ENCODE assay signal across 1 cellular context in the genomic region with DNA sequence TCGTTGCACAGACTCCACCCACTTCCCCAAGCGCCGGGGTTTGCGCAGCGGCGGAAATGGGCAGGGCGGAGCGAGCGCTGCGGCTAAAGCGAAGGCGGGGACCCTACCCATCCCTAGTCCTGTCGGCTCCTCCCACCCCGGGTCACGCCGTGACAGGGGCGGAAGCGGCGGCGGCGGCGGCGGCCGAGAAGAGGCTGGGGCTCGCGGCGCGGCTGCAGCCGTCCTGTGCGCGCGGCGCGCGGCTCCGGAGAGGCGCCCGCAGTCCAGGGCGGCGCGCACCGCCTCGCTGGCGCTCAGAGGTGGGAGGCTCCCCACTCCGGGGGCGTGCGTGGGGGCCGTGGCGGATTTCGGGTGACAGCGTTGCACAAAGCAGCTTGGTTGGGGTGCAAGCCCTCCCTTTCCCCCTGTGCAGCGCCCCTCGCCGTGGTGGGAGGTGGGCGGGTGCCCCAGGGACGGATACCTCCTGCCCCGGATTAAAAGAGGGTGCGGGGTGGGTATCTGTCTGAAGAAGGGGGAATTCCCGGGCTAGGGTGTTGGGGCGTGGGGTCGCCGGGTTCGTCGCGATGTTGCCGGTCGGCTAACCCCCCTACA.
TF ChIP-seq lines count a peak whose summit lies in the region.

A gene with protein sequence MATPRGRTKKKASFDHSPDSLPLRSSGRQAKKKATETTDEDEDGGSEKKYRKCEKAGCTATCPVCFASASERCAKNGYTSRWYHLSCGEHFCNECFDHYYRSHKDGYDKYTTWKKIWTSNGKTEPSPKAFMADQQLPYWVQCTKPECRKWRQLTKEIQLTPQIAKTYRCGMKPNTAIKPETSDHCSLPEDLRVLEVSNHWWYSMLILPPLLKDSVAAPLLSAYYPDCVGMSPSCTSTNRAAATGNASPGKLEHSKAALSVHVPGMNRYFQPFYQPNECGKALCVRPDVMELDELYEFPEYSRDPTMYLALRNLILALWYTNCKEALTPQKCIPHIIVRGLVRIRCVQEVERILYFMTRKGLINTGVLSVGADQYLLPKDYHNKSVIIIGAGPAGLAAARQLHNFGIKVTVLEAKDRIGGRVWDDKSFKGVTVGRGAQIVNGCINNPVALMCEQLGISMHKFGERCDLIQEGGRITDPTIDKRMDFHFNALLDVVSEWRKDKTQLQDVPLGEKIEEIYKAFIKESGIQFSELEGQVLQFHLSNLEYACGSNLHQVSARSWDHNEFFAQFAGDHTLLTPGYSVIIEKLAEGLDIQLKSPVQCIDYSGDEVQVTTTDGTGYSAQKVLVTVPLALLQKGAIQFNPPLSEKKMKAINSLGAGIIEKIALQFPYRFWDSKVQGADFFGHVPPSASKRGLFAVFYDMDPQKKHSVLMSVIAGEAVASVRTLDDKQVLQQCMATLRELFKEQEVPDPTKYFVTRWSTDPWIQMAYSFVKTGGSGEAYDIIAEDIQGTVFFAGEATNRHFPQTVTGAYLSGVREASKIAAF (plus strand): TSS at position 150 of the 591 bp plus-strand sequence. CDS start 4,474 bp downstream, outside the sequence.

TF ChIP-seq in K562, 482 proteins besides CTCF, POLR2A, EP300 and RAD21 (continued from another document and continues in another):
- TF ChIP-seq, protein P1, sequence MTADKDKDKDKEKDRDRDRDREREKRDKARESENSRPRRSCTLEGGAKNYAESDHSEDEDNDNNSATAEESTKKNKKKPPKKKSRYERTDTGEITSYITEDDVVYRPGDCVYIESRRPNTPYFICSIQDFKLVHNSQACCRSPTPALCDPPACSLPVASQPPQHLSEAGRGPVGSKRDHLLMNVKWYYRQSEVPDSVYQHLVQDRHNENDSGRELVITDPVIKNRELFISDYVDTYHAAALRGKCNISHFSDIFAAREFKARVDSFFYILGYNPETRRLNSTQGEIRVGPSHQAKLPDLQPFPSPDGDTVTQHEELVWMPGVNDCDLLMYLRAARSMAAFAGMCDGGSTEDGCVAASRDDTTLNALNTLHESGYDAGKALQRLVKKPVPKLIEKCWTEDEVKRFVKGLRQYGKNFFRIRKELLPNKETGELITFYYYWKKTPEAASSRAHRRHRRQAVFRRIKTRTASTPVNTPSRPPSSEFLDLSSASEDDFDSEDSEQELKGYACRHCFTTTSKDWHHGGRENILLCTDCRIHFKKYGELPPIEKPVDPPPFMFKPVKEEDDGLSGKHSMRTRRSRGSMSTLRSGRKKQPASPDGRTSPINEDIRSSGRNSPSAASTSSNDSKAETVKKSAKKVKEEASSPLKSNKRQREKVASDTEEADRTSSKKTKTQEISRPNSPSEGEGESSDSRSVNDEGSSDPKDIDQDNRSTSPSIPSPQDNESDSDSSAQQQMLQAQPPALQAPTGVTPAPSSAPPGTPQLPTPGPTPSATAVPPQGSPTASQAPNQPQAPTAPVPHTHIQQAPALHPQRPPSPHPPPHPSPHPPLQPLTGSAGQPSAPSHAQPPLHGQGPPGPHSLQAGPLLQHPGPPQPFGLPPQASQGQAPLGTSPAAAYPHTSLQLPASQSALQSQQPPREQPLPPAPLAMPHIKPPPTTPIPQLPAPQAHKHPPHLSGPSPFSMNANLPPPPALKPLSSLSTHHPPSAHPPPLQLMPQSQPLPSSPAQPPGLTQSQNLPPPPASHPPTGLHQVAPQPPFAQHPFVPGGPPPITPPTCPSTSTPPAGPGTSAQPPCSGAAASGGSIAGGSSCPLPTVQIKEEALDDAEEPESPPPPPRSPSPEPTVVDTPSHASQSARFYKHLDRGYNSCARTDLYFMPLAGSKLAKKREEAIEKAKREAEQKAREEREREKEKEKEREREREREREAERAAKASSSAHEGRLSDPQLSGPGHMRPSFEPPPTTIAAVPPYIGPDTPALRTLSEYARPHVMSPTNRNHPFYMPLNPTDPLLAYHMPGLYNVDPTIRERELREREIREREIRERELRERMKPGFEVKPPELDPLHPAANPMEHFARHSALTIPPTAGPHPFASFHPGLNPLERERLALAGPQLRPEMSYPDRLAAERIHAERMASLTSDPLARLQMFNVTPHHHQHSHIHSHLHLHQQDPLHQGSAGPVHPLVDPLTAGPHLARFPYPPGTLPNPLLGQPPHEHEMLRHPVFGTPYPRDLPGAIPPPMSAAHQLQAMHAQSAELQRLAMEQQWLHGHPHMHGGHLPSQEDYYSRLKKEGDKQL (CRISPR knock-in tag; IDR thresholded peaks at IDR 0.05; ENCODE audit: borderline replicate concordance): no peak
- TF ChIP-seq KLF16 (IDR thresholded peaks at IDR 0.05): no peak
- TF ChIP-seq ZKSCAN1 (IDR thresholded peaks at IDR 0.05; ENCODE audit: low read depth, low read length): no peak
- no peak for TF ChIP-seq MYBL2 (IDR thresholded peaks at IDR 0.05; ENCODE audit: low read depth)
- no peak for TF ChIP-seq MYBL2 (CRISPR knock-in tag; IDR thresholded peaks at IDR 0.05; ENCODE audit: borderline replicate concordance)
- no peak for TF ChIP-seq SMARCE1 (IDR thresholded peaks at IDR 0.05)
- TF ChIP-seq RBBP5 (IDR thresholded peaks at IDR 0.05; ENCODE audit: borderline replicate concordance, insufficient read depth, low read length, poor library complexity, severe bottlenecking): peak; percentile 78
- peak; percentile 90 for TF ChIP-seq ERF (CRISPR knock-in tag; IDR thresholded peaks at IDR 0.05)
- TF ChIP-seq, protein P2, sequence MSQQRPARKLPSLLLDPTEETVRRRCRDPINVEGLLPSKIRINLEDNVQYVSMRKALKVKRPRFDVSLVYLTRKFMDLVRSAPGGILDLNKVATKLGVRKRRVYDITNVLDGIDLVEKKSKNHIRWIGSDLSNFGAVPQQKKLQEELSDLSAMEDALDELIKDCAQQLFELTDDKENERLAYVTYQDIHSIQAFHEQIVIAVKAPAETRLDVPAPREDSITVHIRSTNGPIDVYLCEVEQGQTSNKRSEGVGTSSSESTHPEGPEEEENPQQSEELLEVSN (IDR thresholded peaks at IDR 0.05; ENCODE audit: borderline replicate concordance in 1 of 2, extremely low read depth in 1 of 2, insufficient read depth in 1 of 2, insufficient read length in 1 of 2, low read depth in 1 of 2, low read length in 1 of 2, poor library complexity in 1 of 2, severe bottlenecking in 1 of 2): peak in 1 of 2 experiments; percentile 0
- TF ChIP-seq NFRKB (IDR thresholded peaks at IDR 0.05; ENCODE audit: low read depth): no peak
- no peak for TF ChIP-seq SMARCA4 (IDR thresholded peaks at IDR 0.05)
- no peak for TF ChIP-seq ZNF347 (CRISPR knock-in tag; IDR thresholded peaks at IDR 0.05; ENCODE audit: low read depth)
- no peak for TF ChIP-seq ETV6 (IDR thresholded peaks at IDR 0.05; ENCODE audit: borderline replicate concordance in 1 of 2, low read depth in 2 of 2, low read length in 1 of 2)
- no peak for TF ChIP-seq ETV6 (CRISPR knock-in tag; IDR thresholded peaks at IDR 0.05; ENCODE audit: borderline replicate concordance)
- TF ChIP-seq ADNP (tag; IDR thresholded peaks at IDR 0.05): no peak
- TF ChIP-seq LCOR (CRISPR knock-in tag; IDR thresholded peaks at IDR 0.05): no peak
- TF ChIP-seq SMAD2 (IDR thresholded peaks at IDR 0.05; ENCODE audit: low read depth, low read length): no peak
- no peak for TF ChIP-seq TBL1XR1 (IDR thresholded peaks at IDR 0.05; ENCODE audit: low read length in 2 of 2)
- TF ChIP-seq NR2F6 (CRISPR knock-in tag; IDR thresholded peaks at IDR 0.05): 0 out of 2 replicates have a peak, but pooled peaks have one; percentile 47
- TF ChIP-seq, protein P3, sequence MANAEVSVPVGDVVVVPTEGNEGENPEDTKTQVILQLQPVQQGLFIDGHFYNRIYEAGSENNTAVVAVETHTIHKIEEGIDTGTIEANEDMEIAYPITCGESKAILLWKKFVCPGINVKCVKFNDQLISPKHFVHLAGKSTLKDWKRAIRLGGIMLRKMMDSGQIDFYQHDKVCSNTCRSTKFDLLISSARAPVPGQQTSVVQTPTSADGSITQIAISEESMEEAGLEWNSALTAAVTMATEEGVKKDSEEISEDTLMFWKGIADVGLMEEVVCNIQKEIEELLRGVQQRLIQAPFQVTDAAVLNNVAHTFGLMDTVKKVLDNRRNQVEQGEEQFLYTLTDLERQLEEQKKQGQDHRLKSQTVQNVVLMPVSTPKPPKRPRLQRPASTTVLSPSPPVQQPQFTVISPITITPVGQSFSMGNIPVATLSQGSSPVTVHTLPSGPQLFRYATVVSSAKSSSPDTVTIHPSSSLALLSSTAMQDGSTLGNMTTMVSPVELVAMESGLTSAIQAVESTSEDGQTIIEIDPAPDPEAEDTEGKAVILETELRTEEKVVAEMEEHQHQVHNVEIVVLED (CRISPR knock-in tag; IDR thresholded peaks at IDR 0.05): peak; percentile 70; the same call in 1 of the 2 replicates
- TF ChIP-seq ARID2 (IDR thresholded peaks at IDR 0.05): no peak
- no peak for TF ChIP-seq CBX8 (IDR thresholded peaks at IDR 0.05; ENCODE audit: borderline replicate concordance, extremely low read depth, low read depth, low read length, poor library complexity, severe bottlenecking)
- TF ChIP-seq, protein P4, sequence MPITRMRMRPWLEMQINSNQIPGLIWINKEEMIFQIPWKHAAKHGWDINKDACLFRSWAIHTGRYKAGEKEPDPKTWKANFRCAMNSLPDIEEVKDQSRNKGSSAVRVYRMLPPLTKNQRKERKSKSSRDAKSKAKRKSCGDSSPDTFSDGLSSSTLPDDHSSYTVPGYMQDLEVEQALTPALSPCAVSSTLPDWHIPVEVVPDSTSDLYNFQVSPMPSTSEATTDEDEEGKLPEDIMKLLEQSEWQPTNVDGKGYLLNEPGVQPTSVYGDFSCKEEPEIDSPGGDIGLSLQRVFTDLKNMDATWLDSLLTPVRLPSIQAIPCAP (CRISPR knock-in tag; IDR thresholded peaks at IDR 0.05; ENCODE audit: borderline replicate concordance): no peak
- TF ChIP-seq TCF7 (IDR thresholded peaks at IDR 0.05; ENCODE audit: borderline replicate concordance): no peak
- TF ChIP-seq HMGN3 (IDR thresholded peaks at IDR 0.05; ENCODE audit: borderline replicate concordance, extremely low read depth, insufficient read length, low read depth, low read length): peak; percentile 83
- no peak; the same call in 1 of the 2 replicates for TF ChIP-seq BHLHE40 (IDR thresholded peaks at IDR 0.05; ENCODE audit: low read length)
- no peak for TF ChIP-seq KAT7 (CRISPR knock-in tag; IDR thresholded peaks at IDR 0.05; ENCODE audit: borderline replicate concordance)
- 0 out of 2 replicates have a peak, but pooled peaks have one; percentile 39 for TF ChIP-seq KLF13 (tag; IDR thresholded peaks at IDR 0.05; ENCODE audit: borderline replicate concordance, low read depth)
- TF ChIP-seq, protein P5, sequence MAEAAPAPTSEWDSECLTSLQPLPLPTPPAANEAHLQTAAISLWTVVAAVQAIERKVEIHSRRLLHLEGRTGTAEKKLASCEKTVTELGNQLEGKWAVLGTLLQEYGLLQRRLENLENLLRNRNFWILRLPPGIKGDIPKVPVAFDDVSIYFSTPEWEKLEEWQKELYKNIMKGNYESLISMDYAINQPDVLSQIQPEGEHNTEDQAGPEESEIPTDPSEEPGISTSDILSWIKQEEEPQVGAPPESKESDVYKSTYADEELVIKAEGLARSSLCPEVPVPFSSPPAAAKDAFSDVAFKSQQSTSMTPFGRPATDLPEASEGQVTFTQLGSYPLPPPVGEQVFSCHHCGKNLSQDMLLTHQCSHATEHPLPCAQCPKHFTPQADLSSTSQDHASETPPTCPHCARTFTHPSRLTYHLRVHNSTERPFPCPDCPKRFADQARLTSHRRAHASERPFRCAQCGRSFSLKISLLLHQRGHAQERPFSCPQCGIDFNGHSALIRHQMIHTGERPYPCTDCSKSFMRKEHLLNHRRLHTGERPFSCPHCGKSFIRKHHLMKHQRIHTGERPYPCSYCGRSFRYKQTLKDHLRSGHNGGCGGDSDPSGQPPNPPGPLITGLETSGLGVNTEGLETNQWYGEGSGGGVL (CRISPR knock-in tag; IDR thresholded peaks at IDR 0.05): no peak
- TF ChIP-seq SP1 (CRISPR knock-in tag; IDR thresholded peaks at IDR 0.05): peak; percentile 94
- TF ChIP-seq NRF1 (conservative IDR thresholded peaks at IDR 0.05 in 1 of 2, IDR thresholded peaks at IDR 0.05 in 1 of 2): peak; percentile 91 to 92
- TF ChIP-seq, protein P6, sequence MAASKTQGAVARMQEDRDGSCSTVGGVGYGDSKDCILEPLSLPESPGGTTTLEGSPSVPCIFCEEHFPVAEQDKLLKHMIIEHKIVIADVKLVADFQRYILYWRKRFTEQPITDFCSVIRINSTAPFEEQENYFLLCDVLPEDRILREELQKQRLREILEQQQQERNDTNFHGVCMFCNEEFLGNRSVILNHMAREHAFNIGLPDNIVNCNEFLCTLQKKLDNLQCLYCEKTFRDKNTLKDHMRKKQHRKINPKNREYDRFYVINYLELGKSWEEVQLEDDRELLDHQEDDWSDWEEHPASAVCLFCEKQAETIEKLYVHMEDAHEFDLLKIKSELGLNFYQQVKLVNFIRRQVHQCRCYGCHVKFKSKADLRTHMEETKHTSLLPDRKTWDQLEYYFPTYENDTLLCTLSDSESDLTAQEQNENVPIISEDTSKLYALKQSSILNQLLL (CRISPR knock-in tag; IDR thresholded peaks at IDR 0.05; ENCODE audit: borderline replicate concordance): no peak
- TF ChIP-seq, protein P7, sequence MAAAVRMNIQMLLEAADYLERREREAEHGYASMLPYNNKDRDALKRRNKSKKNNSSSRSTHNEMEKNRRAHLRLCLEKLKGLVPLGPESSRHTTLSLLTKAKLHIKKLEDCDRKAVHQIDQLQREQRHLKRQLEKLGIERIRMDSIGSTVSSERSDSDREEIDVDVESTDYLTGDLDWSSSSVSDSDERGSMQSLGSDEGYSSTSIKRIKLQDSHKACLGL (CRISPR knock-in tag; IDR thresholded peaks at IDR 0.05; ENCODE audit: borderline replicate concordance, poor library complexity, severe bottlenecking): no peak
- no peak for TF ChIP-seq CHD2 (IDR thresholded peaks at IDR 0.05; ENCODE audit: low read depth, low read length)
- TF ChIP-seq ZNF224 (CRISPR knock-in tag; IDR thresholded peaks at IDR 0.05): no peak
- TF ChIP-seq PCBP1 (IDR thresholded peaks at IDR 0.05; ENCODE audit: low read depth, low read length, poor library complexity, severe bottlenecking): no peak
- TF ChIP-seq EP400 (IDR thresholded peaks at IDR 0.05): 0 out of 2 replicates have a peak, but pooled peaks have one; percentile 5
- no peak for TF ChIP-seq ZNF197 (CRISPR knock-in tag; IDR thresholded peaks at IDR 0.05; ENCODE audit: low read depth)
- TF ChIP-seq MIER1 (IDR thresholded peaks at IDR 0.05; ENCODE audit: low read depth): no peak
- TF ChIP-seq, protein P8, sequence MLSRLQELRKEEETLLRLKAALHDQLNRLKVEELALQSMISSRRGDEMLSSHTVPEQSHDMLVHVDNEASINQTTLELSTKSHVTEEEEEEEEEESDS (CRISPR knock-in tag; IDR thresholded peaks at IDR 0.05): no peak
- no peak for TF ChIP-seq HSF4 (CRISPR knock-in tag; IDR thresholded peaks at IDR 0.05; ENCODE audit: borderline replicate concordance)
- TF ChIP-seq, protein P9, sequence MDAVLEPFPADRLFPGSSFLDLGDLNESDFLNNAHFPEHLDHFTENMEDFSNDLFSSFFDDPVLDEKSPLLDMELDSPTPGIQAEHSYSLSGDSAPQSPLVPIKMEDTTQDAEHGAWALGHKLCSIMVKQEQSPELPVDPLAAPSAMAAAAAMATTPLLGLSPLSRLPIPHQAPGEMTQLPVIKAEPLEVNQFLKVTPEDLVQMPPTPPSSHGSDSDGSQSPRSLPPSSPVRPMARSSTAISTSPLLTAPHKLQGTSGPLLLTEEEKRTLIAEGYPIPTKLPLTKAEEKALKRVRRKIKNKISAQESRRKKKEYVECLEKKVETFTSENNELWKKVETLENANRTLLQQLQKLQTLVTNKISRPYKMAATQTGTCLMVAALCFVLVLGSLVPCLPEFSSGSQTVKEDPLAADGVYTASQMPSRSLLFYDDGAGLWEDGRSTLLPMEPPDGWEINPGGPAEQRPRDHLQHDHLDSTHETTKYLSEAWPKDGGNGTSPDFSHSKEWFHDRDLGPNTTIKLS (IDR thresholded peaks at IDR 0.05; ENCODE audit: borderline replicate concordance, low read depth): peak; percentile 52
- TF ChIP-seq ZNF644 (tag; IDR thresholded peaks at IDR 0.05; ENCODE audit: low read depth): no peak
- TF ChIP-seq CHD1 (IDR thresholded peaks at IDR 0.05; ENCODE audit: low read length): no peak
- TF ChIP-seq ZC3H4 (CRISPR knock-in tag; IDR thresholded peaks at IDR 0.05; ENCODE audit: borderline replicate concordance): no peak
